Comparison of ENCODE assay signal across 10 cellular contexts in the genomic region with DNA sequence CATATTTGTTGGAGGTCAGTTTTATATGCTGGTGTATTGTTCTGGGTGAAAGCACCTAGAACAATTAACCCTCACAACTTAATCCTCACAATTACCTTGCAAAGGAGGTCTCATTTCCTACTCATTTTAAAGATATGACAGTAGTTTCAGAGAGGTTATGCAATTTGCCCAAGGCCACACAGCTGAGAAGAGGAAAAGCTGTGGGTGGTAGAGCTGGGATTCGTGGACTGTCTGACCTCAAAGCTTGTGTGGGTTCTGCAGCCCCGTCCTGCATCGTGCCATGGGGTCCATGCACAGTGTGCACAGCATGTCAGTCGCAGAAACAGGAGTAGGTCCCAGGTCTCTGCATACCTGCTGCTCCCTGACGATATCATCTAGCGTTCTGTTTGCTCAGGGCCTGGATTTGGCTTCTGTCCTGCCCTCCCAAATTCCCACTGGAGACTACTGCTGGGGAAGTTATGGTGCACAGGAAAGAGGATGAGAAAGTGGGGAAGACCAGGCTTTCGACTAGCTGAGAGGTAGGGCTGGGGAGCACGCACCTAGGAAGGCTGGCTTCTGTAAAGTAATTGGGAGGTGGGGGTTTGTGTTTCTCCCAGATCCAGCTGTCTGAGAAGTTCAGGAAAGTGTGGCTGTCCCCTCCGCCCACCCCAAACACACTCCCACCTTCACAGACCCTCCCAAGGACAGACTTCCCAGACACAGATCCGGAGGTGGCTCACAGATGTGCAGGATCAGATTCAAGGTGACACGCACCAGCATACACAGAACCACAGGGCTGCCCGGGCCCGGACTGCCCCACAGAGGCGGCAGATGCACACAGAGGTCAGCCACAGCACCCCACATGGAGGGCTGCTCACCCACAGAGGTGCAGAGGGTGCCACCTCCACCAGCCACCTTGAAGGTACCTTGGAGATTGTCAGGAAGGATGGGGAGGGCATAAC. TPM values are rescaled to one million over a fixed set of nuclear protein-coding genes. Genes with fewer than 3 reads are reported as not detected.
DNase-seq lines count a peak whose midpoint lies in the region; ATAC-seq and TF ChIP-seq lines count a peak whose summit lies in the region.
"Had no signal": no experiment of that assay in that cellular context is flagged by ENCODE, and none has a peak within 500 bp of the region (broad histone marks: within the 10 kb centered on the region; RNA-seq: fewer than 3 reads in every experiment).

No MANE protein-coding gene starts in this region.

- 60% methylated on average over 14 of the region's 14 CpGs for WGBS in mammary epithelial cell (ENCODE audit: low coverage, missing lambda C conversion rate)

- H3K36me3 ChIP-seq in HEK293 (ENCODE audit: control insufficient read depth in 2 of 2, insufficient read depth in 1 of 2, low read length in 2 of 2), result peaks cover 0 to 8% of the 10 kb centered on the region in 2 experiments; a peak in 1 of 3 replicates
- H3K36me3 ChIP-seq in mammary epithelial cell (ENCODE audit: insufficient read depth, low read length), result no peaks in the 10 kb centered on the region
- H3K36me3 ChIP-seq: Peyer's patch had no signal

- no peaks in the 10 kb centered on the region for H3K27me3 ChIP-seq in mammary epithelial cell (ENCODE audit: insufficient read depth, low read length)
- H3K27me3 ChIP-seq: Peyer's patch had no signal

- peaks cover 10 to 14% (median 13%) of the 10 kb centered on the region in 3 donors for H3K4me1 Mint-ChIP-seq in naive B cell
- peaks cover 8% of the 10 kb centered on the region for H3K4me1 Mint-ChIP-seq in activated CD8-positive, alpha-beta memory T cell treated with anti-CD3 and anti-CD28 coated beads, Interleukin-2, amount 10 ng/mL, durations not matched to agents 7 days and 5 days

- peak overlapping the region; percentile 79 for H3K4me3 ChIP-seq in AG10803 (ENCODE audit: low read length)
- H3K4me3 ChIP-seq in HEK293 (ENCODE audit: low read depth, low read length), result peak overlapping the region; percentile 82; the same call in 1 of the 2 replicates
- no peak overlapping the region for H3K4me3 ChIP-seq in mammary epithelial cell (replicated peaks in 1 of 3; ENCODE audit: insufficient read depth in 1 of 3, low read depth in 2 of 3, low read length in 3 of 3)

- no peak overlapping the region for H3K27ac Mint-ChIP-seq in naive B cell
- H3K27ac Mint-ChIP-seq in activated CD8-positive, alpha-beta memory T cell treated with anti-CD3 and anti-CD28 coated beads, Interleukin-2, amount 10 ng/mL, durations not matched to agents 7 days and 5 days, result no peak overlapping the region

- in situ Hi-C loops in mammary epithelial cell (cut with MboI; ENCODE audit: low sequenced_read_pairs in 2 of 2), result no loop called here

- POLR2A ChIA-PET in HEK293 (lab: Yijun Ruan, JAX), result interaction anchor here (0.7 to 2.7 kb wide), 3 partner anchors 11 to 199 kb away, joined by 3 to 19 read pairs (median 4); a partner anchor contains a TSS

- H2AFZ ChIP-seq in mammary epithelial cell (ENCODE audit: low read depth, low read length), result no peak overlapping the region

- peak overlapping the region; percentile 56 for H3K4me2 ChIP-seq in mammary epithelial cell (ENCODE audit: insufficient read depth, low read depth, low read length)

- H3K27ac ChIP-seq in HEK293 (ENCODE audit: extremely low read depth, low read depth, low read length) (no peak overlapping the region), mammary epithelial cell (ENCODE audit: insufficient read depth, low read depth, low read length) (no peak overlapping the region)
- H3K27ac ChIP-seq: Peyer's patch had no signal

- no peak for TF ChIP-seq CTCF in AG10803 (conservative IDR thresholded peaks at IDR 0.05; ENCODE audit: low read length)
- TF ChIP-seq CTCF in HEK293 (tag by site-specific recombination; IDR thresholded peaks at IDR 0.05), result no peak
- TF ChIP-seq CTCF in mammary epithelial cell (conservative IDR thresholded peaks at IDR 0.05 in 1 of 2, IDR thresholded peaks at IDR 0.05 in 1 of 2; ENCODE audit: extremely low read depth in 1 of 2, insufficient read depth in 1 of 2, low read depth in 1 of 2, low read length in 2 of 2), result no peak

- H4K20me1 ChIP-seq in mammary epithelial cell (ENCODE audit: insufficient read depth, low read length), result no peaks in the 10 kb centered on the region

- peaks cover 36 to 55% (median 47%) of the 10 kb centered on the region in 3 donors for H3K27me3 Mint-ChIP-seq in naive B cell
- H3K27me3 Mint-ChIP-seq in activated CD8-positive, alpha-beta memory T cell treated with anti-CD3 and anti-CD28 coated beads, Interleukin-2, amount 10 ng/mL, durations not matched to agents 7 days and 5 days, result peaks cover 53% of the 10 kb centered on the region

- CTCF ChIA-PET in HEK293 (lab: Yijun Ruan, JAX), result no interaction called here
- CTCF ChIA-PET in mammary epithelial cell (lab: Charles Lee; ENCODE audit: low non-redundant PET), result no interaction called here
- CTCF ChIA-PET in activated CD8-positive, alpha-beta memory T cell treated with anti-CD3 and anti-CD28 coated beads, Interleukin-2, amount 10 ng/mL, durations not matched to agents 7 days and 5 days (lab: Charles Lee), result no interaction called here

- no peak overlapping the region for H3K9ac ChIP-seq in mammary epithelial cell (ENCODE audit: insufficient read depth, low read length)

- BruUV-seq in mammary epithelial cell (replicated peaks; lab: Mats Ljungman, UMichigan), result no TSS peak

- dilution Hi-C loops in mammary epithelial cell (cut with HindIII; ENCODE audit: low sequenced_read_pairs), result no loop called here

- H3K4me3 Mint-ChIP-seq in naive B cell, result peak overlapping the region in 6 of 8 donors; percentile 25 to 72 (median 62)
- no peak overlapping the region for H3K4me3 Mint-ChIP-seq in activated CD8-positive, alpha-beta memory T cell treated with anti-CD3 and anti-CD28 coated beads, Interleukin-2, amount 10 ng/mL, durations not matched to agents 7 days and 5 days

- H3K4me1 ChIP-seq in HEK293 (ENCODE audit: control insufficient read depth, insufficient read depth, low read length) (peaks cover 8% of the 10 kb centered on the region; the same call in 1 of the 2 replicates), mammary epithelial cell (ENCODE audit: insufficient read depth, low read length) (peaks cover 13% of the 10 kb centered on the region)

- H3K9me3 ChIP-seq in HEK293 (ENCODE audit: control insufficient read depth, insufficient read depth, low read depth, low read length) (no peaks in the 10 kb centered on the region), mammary epithelial cell (replicated peaks; ENCODE audit: insufficient read depth, low read length) (no peaks in the 10 kb centered on the region)
- H3K9me3 ChIP-seq: Peyer's patch had no signal

- no peak for ATAC-seq in naive B cell (ENCODE audit: low read depth in 2 of 2)
- no peak for ATAC-seq in activated CD8-positive, alpha-beta memory T cell treated with anti-CD3 and anti-CD28 coated beads, Interleukin-2, amount 10 ng/mL, durations not matched to agents 7 days and 5 days

- DNase-seq in AG10803 (ENCODE audit: low read depth), result no peak
- no peak for DNase-seq in mammary epithelial cell
- no peak for DNase-seq in naive B cell
- DNase-seq in SK-N-DZ (ENCODE audit: low spot score), result no peak
- DNase-seq in HuH-7.5 (ENCODE audit: low spot score), result no peak
- DNase-seq in activated CD8-positive, alpha-beta memory T cell treated with anti-CD3 and anti-CD28 coated beads, Interleukin-2, amount 10 ng/mL, durations not matched to agents 7 days and 5 days, result no peak
- DNase-seq in NCI-H82 treated with DMSO at 0.1 percent for 48 hours (lab: John Stamatoyannopoulos, UW; ENCODE audit: unreplicated experiment), result no peak
- DNase-seq: DND-41, Peyer's patch had no signal

- no peaks in the 10 kb centered on the region for H3K36me3 Mint-ChIP-seq in naive B cell
- H3K36me3 Mint-ChIP-seq in activated CD8-positive, alpha-beta memory T cell treated with anti-CD3 and anti-CD28 coated beads, Interleukin-2, amount 10 ng/mL, durations not matched to agents 7 days and 5 days, result no peaks in the 10 kb centered on the region

- intact Hi-C loops in mammary epithelial cell (cut with micrococcal nuclease), result no loop called here

- H3K79me2 ChIP-seq in mammary epithelial cell (ENCODE audit: insufficient read depth, low read length), result peaks cover 18% of the 10 kb centered on the region

- H3K9me3 Mint-ChIP-seq in naive B cell, result no peaks in the 10 kb centered on the region
- H3K9me3 Mint-ChIP-seq in activated CD8-positive, alpha-beta memory T cell treated with anti-CD3 and anti-CD28 coated beads, Interleukin-2, amount 10 ng/mL, durations not matched to agents 7 days and 5 days (ENCODE audit: low read depth), result no peaks in the 10 kb centered on the region

TF ChIP-seq in HEK293, 187 proteins besides CTCF, POLR2A, EP300 and RAD21 (continues in another document):
- TF ChIP-seq ZFHX2 (tag by site-specific recombination; conservative IDR thresholded peaks at IDR 0.05), result peak; percentile 74
- no peak for TF ChIP-seq ZNF544 (tag by site-specific recombination; IDR thresholded peaks at IDR 0.05)
- TF ChIP-seq ZNF561 (tag by site-specific recombination; IDR thresholded peaks at IDR 0.05; ENCODE audit: borderline replicate concordance), result no peak
- no peak for TF ChIP-seq ZNF341 (tag by site-specific recombination; IDR thresholded peaks at IDR 0.05; ENCODE audit: low read depth)

RNA-seq across cellular contexts. Expression of a gene that starts 2.0 kb away (rescaled TPM):
- 10 to 100 TPM; 18.2 to 20.7 TPM for total RNA-seq in mammary epithelial cell
- polyA plus RNA-seq in mammary epithelial cell (26.7 TPM), naive B cell (ENCODE audit: low read depth in 6 of 6) (1 to 10 TPM in 1 of 6 donors, under 1 TPM in 2, not detected in 3; 0.05 to 1.0 (median 0.07) TPM)
- polyA minus RNA-seq in mammary epithelial cell, result 30.7 TPM
- polyA plus RNA-seq in SK-N-DZ (2014; cell fraction: cytosol; rRNA removed), result 3.0 and 5.0 TPM in 2 replicates
- 4.9 and 9.7 TPM in 2 replicates for polyA plus RNA-seq in SK-N-DZ (2014; cell fraction: nucleus; rRNA removed)
- total RNA-seq in activated CD8-positive, alpha-beta memory T cell treated with anti-CD3 and anti-CD28 coated beads, Interleukin-2, amount 10 ng/mL, durations not matched to agents 7 days and 5 days, result 1 to 10 TPM in 1 of 2 experiments, under 1 TPM in 1; 0.79 to 1.7 TPM

RNA-seq across cellular contexts. Expression of a gene that starts 13.6 kb away (rescaled TPM):
- 10 to 100 TPM; 32.3 to 53.9 TPM for total RNA-seq in mammary epithelial cell
- polyA plus RNA-seq in mammary epithelial cell (19.2 TPM), naive B cell (ENCODE audit: low read depth in 6 of 6) (10 to 100 TPM in 4 of 6 donors, 1 to 10 TPM in 2; 4.7 to 24.4 (median 13.6) TPM)
- polyA minus RNA-seq in mammary epithelial cell, result 51.7 TPM
- 11.0 and 11.8 TPM in 2 replicates for polyA plus RNA-seq in SK-N-DZ (2014; cell fraction: cytosol; rRNA removed)
- polyA plus RNA-seq in SK-N-DZ (2014; cell fraction: nucleus; rRNA removed), result 35.4 and 50.2 TPM in 2 replicates
- total RNA-seq in activated CD8-positive, alpha-beta memory T cell treated with anti-CD3 and anti-CD28 coated beads, Interleukin-2, amount 10 ng/mL, durations not matched to agents 7 days and 5 days, result 10 to 100 TPM; 36.0 to 38.6 TPM

RNA-seq across cellular contexts. Expression of a gene that starts 23.0 kb away (rescaled TPM):
- 1 to 10 TPM; 2.8 to 5.9 TPM for total RNA-seq in mammary epithelial cell
- polyA plus RNA-seq in mammary epithelial cell (2.2 TPM), naive B cell (ENCODE audit: low read depth in 6 of 6) (1 to 10 TPM in 1 of 6 donors, under 1 TPM in 3, not detected in 2; 0.29 to 1.2 (median 0.58) TPM)
- 3.6 TPM for polyA minus RNA-seq in mammary epithelial cell
- polyA plus RNA-seq in SK-N-DZ (2014; cell fraction: cytosol; rRNA removed), result 2.8 and 2.9 TPM in 2 replicates
- polyA plus RNA-seq in SK-N-DZ (2014; cell fraction: nucleus; rRNA removed), result 3.6 and 4.2 TPM in 2 replicates
- 1 to 10 TPM; 4.5 to 5.1 TPM for total RNA-seq in activated CD8-positive, alpha-beta memory T cell treated with anti-CD3 and anti-CD28 coated beads, Interleukin-2, amount 10 ng/mL, durations not matched to agents 7 days and 5 days

Comparison
In these comparisons a context has a peak if more than half of its experiments do, and no peak if none do; other contexts are left out.
1. H3K4me3 ChIP-seq: peak in AG10803 (single experiment) and HEK293 (single experiment); none in mammary epithelial cell (0 of 3).
2. RNA of a gene that starts 2.0 kb away (total RNA-seq): 18.2 to 20.7 TPM in mammary epithelial cell; 0.79 to 1.7 TPM in activated CD8-positive, alpha-beta memory T cell treated with anti-CD3 and anti-CD28 coated beads, Interleukin-2, amount 10 ng/mL, durations not matched to agents 7 days and 5 days; every median in the first group is over 4 times any median in the second.